Comparison of ENCODE assay signal across 8 cellular contexts in genomic region chr3:8501388-8502131, GRCh38. TPM values are rescaled to one million over a fixed set of nuclear protein-coding genes. Genes with fewer than 3 reads are reported as not detected.
A peak's percentile ranks its signal among the peaks of the same experiment; 100 is the strongest.
DNase-seq lines count a peak whose midpoint lies in the region; ATAC-seq and TF ChIP-seq lines count a peak whose summit lies in the region.

TSS of gene LMCD1 (plus strand) at chr3:8501823. CDS start at chr3:8501939, 116 bp downstream.

- ATAC-seq in GM18868 (IDR thresholded peaks at IDR 0.05; ENCODE audit: unreplicated experiment) = peak; percentile 88
- peak; percentile 94 for ATAC-seq in HG03097 (IDR thresholded peaks at IDR 0.05; ENCODE audit: low FRiP score, unreplicated experiment)

- H3K9me3 ChIP-seq in A673 (ENCODE audit: low read depth, low read length, poor library complexity, severe bottlenecking) = no peaks in the 10 kb centered on the region

- peaks cover 31% of the 10 kb centered on the region for H3K4me1 ChIP-seq in A673 (ENCODE audit: insufficient read depth, low read length, poor library complexity, severe bottlenecking)

- BruUV-seq in A673 (replicated peaks; lab: Mats Ljungman, UMichigan) = no TSS peak

- no peaks in the 10 kb centered on the region for H3K9me3 Mint-ChIP-seq in activated CD4-positive, alpha-beta T cell treated with anti-CD3 and anti-CD28 coated beads, Interleukin-2, amount 10 ng/mL, durations not matched to agents 7 days and 5 days

- no peak within 1 kb of the TSS for H3K27ac ChIP-seq in A673 (ENCODE audit: low read depth, low read length, poor library complexity, severe bottlenecking)
- H3K27ac ChIP-seq in coronary artery = peak within 1 kb of the TSS; percentile 90 to 92

- no peaks in the 10 kb centered on the region for H3K36me3 ChIP-seq in A673 (ENCODE audit: insufficient read depth, low read length, poor library complexity, severe bottlenecking)

- H3K4me3 Mint-ChIP-seq in activated CD4-positive, alpha-beta T cell treated with anti-CD3 and anti-CD28 coated beads, Interleukin-2, amount 10 ng/mL, durations not matched to agents 7 days and 5 days = peak within 1 kb of the TSS; percentile 74

- TF ChIP-seq CTCF in A673 (conservative IDR thresholded peaks at IDR 0.05; ENCODE audit: low read depth, low read length) = no peak
- TF ChIP-seq CTCF in coronary artery (IDR thresholded peaks at IDR 0.05) = no peak

- H3K4me3 ChIP-seq in A673 (ENCODE audit: low read depth, low read length, poor library complexity, severe bottlenecking) (peak within 1 kb of the TSS; percentile 38), coronary artery (peak within 1 kb of the TSS; percentile 74)

- DNase-seq in A673 (ENCODE audit: low spot score) (peak; percentile 94), NCI-H345 treated with DMSO at 0.1 percent for 48 hours (lab: John Stamatoyannopoulos, UW; ENCODE audit: unreplicated experiment) (peak; percentile 72), coronary artery (ENCODE audit: low spot score) (peak; percentile 99), kidney tubule cell (ENCODE audit: low spot score) (peak; percentile 99)
- peak; percentile 80 for DNase-seq in activated CD4-positive, alpha-beta T cell treated with anti-CD3 and anti-CD28 coated beads, Interleukin-2, amount 10 ng/mL, durations not matched to agents 7 days and 5 days
- DNase-seq in stimulated activated CD4-positive, alpha-beta T cell treated with anti-CD3 and anti-CD28 coated beads, Interleukin-1b, Interleukin-23, amount 100 ng/mL, for 1 hour (ENCODE audit: low read depth in 2 of 2) = peak; percentile 38 to 50

- intact Hi-C loops in A673 (cut with micrococcal nuclease; ENCODE audit: unreplicated experiment) = no loop called here

- H3K4me1 Mint-ChIP-seq in activated CD4-positive, alpha-beta T cell treated with anti-CD3 and anti-CD28 coated beads, Interleukin-2, amount 10 ng/mL, durations not matched to agents 7 days and 5 days = peaks cover 14% of the 10 kb centered on the region

- H3K27me3 ChIP-seq in A673 (replicated peaks; ENCODE audit: insufficient read depth, low read depth, low read length, poor library complexity) = no peaks in the 10 kb centered on the region

- no peaks in the 10 kb centered on the region for H3K36me3 Mint-ChIP-seq in activated CD4-positive, alpha-beta T cell treated with anti-CD3 and anti-CD28 coated beads, Interleukin-2, amount 10 ng/mL, durations not matched to agents 7 days and 5 days (ENCODE audit: low read depth)

- POLR2A ChIA-PET in A673 (lab: Charles Lee; ENCODE audit: low non-redundant PET) = interaction anchor here (0.6 kb wide), 1 partner anchor 10 kb away, joined by 3 read pairs; no protein-coding TSS in a partner anchor
- POLR2A ChIA-PET in activated CD4-positive, alpha-beta T cell treated with anti-CD3 and anti-CD28 coated beads, Interleukin-2, amount 10 ng/mL, durations not matched to agents 7 days and 5 days (lab: Charles Lee) = no interaction called here

- H3K27ac Mint-ChIP-seq in activated CD4-positive, alpha-beta T cell treated with anti-CD3 and anti-CD28 coated beads, Interleukin-2, amount 10 ng/mL, durations not matched to agents 7 days and 5 days = no peak within 1 kb of the TSS

- H3K27me3 Mint-ChIP-seq in activated CD4-positive, alpha-beta T cell treated with anti-CD3 and anti-CD28 coated beads, Interleukin-2, amount 10 ng/mL, durations not matched to agents 7 days and 5 days = peaks cover 10% of the 10 kb centered on the region

- CTCF ChIA-PET in A673 (lab: Charles Lee) = no interaction called here
- CTCF ChIA-PET in activated CD4-positive, alpha-beta T cell treated with anti-CD3 and anti-CD28 coated beads, Interleukin-2, amount 10 ng/mL, durations not matched to agents 7 days and 5 days (lab: Charles Lee) = interaction anchor here (0.8 to 1.3 kb wide), 2 partner anchors 18 to 59 kb away, joined by 3 to 4 read pairs; no protein-coding TSS in a partner anchor

RNA-seq across cellular contexts. Expression of gene LMCD1, which starts in this region (rescaled TPM):
- 4.3 and 4.5 TPM in 2 replicates for total RNA-seq in A673 (2021)
- total RNA-seq in activated CD4-positive, alpha-beta T cell treated with anti-CD3 and anti-CD28 coated beads, Interleukin-2, amount 10 ng/mL, durations not matched to agents 7 days and 5 days = 1 to 10 TPM in 1 of 2 experiments, under 1 TPM in 1; 0.99 to 1.1 TPM

Comparison
In these comparisons a context has a peak if more than half of its experiments do, and no peak if none do; other contexts are left out.
1. DNase-seq: peak in every context shown above with its lines; median percentile 99 in coronary artery; 99 in kidney tubule cell; 94 in A673; 80 in activated CD4-positive, alpha-beta T cell treated with anti-CD3 and anti-CD28 coated beads, Interleukin-2, amount 10 ng/mL, durations not matched to agents 7 days and 5 days; 72 in NCI-H345 treated with DMSO at 0.1 percent for 48 hours; 44 in stimulated activated CD4-positive, alpha-beta T cell treated with anti-CD3 and anti-CD28 coated beads, Interleukin-1b, Interleukin-23, amount 100 ng/mL, for 1 hour.